In genomic region chr1:6924891-6925290, GRCh38 we compare ENCODE assay signal across 21 cellular contexts.
A peak's percentile ranks its signal among the peaks of the same experiment; 100 is the strongest.
DNase-seq lines count a peak whose midpoint lies in the region; ATAC-seq and TF ChIP-seq lines count a peak whose summit lies in the region.
"Had no signal": no experiment of that assay in that cellular context is flagged by ENCODE, and none has a peak within 500 bp of the region (broad histone marks: within the 10 kb centered on the region; RNA-seq: fewer than 3 reads in every experiment).

No MANE protein-coding gene starts in this region.

- no peak for ATAC-seq in activated naive CD8-positive, alpha-beta T cell treated with anti-CD3 and anti-CD28 coated beads, Interleukin-2, amount 10 ng/mL, durations not matched to agents 7 days and 5 days (ENCODE audit: low read depth)
- no peak for ATAC-seq in activated naive CD8-positive, alpha-beta T cell treated with anti-CD3 and anti-CD28 coated beads, Interleukin-2, amount 50 U/mL, for 24 hours
- ATAC-seq: GM23338, HCT116 had no signal

- peaks cover 1% of the 10 kb centered on the region for H3K9me3 Mint-ChIP-seq in activated naive CD8-positive, alpha-beta T cell treated with anti-CD3 and anti-CD28 coated beads, Interleukin-2, amount 10 ng/mL, durations not matched to agents 7 days and 5 days
- H3K9me3 Mint-ChIP-seq in activated naive CD8-positive, alpha-beta T cell treated with anti-CD3 and anti-CD28 coated beads, Interleukin-2, amount 50 U/mL, for 24 hours, result no peaks in the 10 kb centered on the region
- no peaks in the 10 kb centered on the region for H3K9me3 Mint-ChIP-seq in activated naive CD4-positive, alpha-beta T cell treated with anti-CD3 and anti-CD28 coated beads for 36 hours

- no peaks in the 10 kb centered on the region for H3K4me1 Mint-ChIP-seq in activated naive CD8-positive, alpha-beta T cell treated with anti-CD3 and anti-CD28 coated beads, Interleukin-2, amount 10 ng/mL, durations not matched to agents 7 days and 5 days
- no peaks in the 10 kb centered on the region for H3K4me1 Mint-ChIP-seq in activated naive CD8-positive, alpha-beta T cell treated with anti-CD3 and anti-CD28 coated beads, Interleukin-2, amount 50 U/mL, for 24 hours
- no peaks in the 10 kb centered on the region for H3K4me1 Mint-ChIP-seq in activated naive CD4-positive, alpha-beta T cell treated with anti-CD3 and anti-CD28 coated beads for 36 hours (ENCODE audit: low read depth)
- H3K4me1 Mint-ChIP-seq: CD8-positive, alpha-beta memory T cell had no signal

- intact Hi-C loops in dorsolateral prefrontal cortex (cut with DNase I), result loop anchor here in 1 of 2 donors (10.0 kb wide), 1 partner anchor 120 kb away; no protein-coding TSS in a partner anchor
- intact Hi-C loops in testis (cut with DNase I; ENCODE audit: low total_unique reads), result no loop called here
- intact Hi-C loops in activated naive CD4-positive, alpha-beta T cell treated with anti-CD3 and anti-CD28 coated beads for 36 hours (cut with micrococcal nuclease), result no loop called here

- H3K27ac ChIP-seq in angular gyrus (ENCODE audit: low read depth, low read length), result peak overlapping the region; percentile 22
- H3K27ac ChIP-seq in dorsolateral prefrontal cortex, result peak overlapping the region in 38 of 59 donors; percentile 3 to 79 (median 52)
- H3K27ac ChIP-seq in testis, result peak overlapping the region; percentile 47 to 75
- H3K27ac ChIP-seq: 22Rv1, C4-2B had no signal

- 52 to 61% methylated on average over 4 of the region's 4 CpGs for WGBS in testis, 2 donors

- CTCF ChIA-PET in activated naive CD4-positive, alpha-beta T cell treated with anti-CD3 and anti-CD28 coated beads for 36 hours (lab: Charles Lee), result no interaction called here

- no peaks in the 10 kb centered on the region for H3K36me3 Mint-ChIP-seq in activated naive CD8-positive, alpha-beta T cell treated with anti-CD3 and anti-CD28 coated beads, Interleukin-2, amount 10 ng/mL, durations not matched to agents 7 days and 5 days
- no peaks in the 10 kb centered on the region for H3K36me3 Mint-ChIP-seq in activated naive CD8-positive, alpha-beta T cell treated with anti-CD3 and anti-CD28 coated beads, Interleukin-2, amount 50 U/mL, for 24 hours (ENCODE audit: low read depth)
- no peaks in the 10 kb centered on the region for H3K36me3 Mint-ChIP-seq in activated naive CD4-positive, alpha-beta T cell treated with anti-CD3 and anti-CD28 coated beads for 36 hours (ENCODE audit: low read depth)

- TF ChIP-seq POLR2A in testis (IDR thresholded peaks at IDR 0.05), result no peak

- DNase-seq in activated naive CD8-positive, alpha-beta T cell treated with anti-CD3 and anti-CD28 coated beads, Interleukin-2, amount 10 ng/mL, durations not matched to agents 7 days and 5 days, result peak; percentile 16
- no peak for DNase-seq in activated naive CD8-positive, alpha-beta T cell treated with anti-CD3 and anti-CD28 coated beads, Interleukin-2, amount 50 U/mL, for 24 hours
- DNase-seq in dorsolateral prefrontal cortex (peak in 1 of 10 donors; percentile 32), testis (no peak), NCI-H1436 (lab: John Stamatoyannopoulos, UW) (no peak), AG20443 (ENCODE audit: low spot score) (no peak)
- DNase-seq in activated naive CD4-positive, alpha-beta T cell treated with anti-CD3 and anti-CD28 coated beads for 36 hours, result no peak
- DNase-seq: ACHN; Calu3; CD8-positive, alpha-beta memory T cell; NCI-H1105; NCI-H2081 treated with DMSO at 0.1 percent for 48 hours; NCI-H446; NCI-H526; OCI-M1; SHP77 had no signal

- POLR2A ChIA-PET in activated naive CD8-positive, alpha-beta T cell treated with anti-CD3 and anti-CD28 coated beads, Interleukin-2, amount 10 ng/mL, durations not matched to agents 7 days and 5 days (lab: Charles Lee), result no interaction called here

- peaks cover 8% of the 10 kb centered on the region for H3K27me3 Mint-ChIP-seq in activated naive CD8-positive, alpha-beta T cell treated with anti-CD3 and anti-CD28 coated beads, Interleukin-2, amount 10 ng/mL, durations not matched to agents 7 days and 5 days
- peaks cover 3% of the 10 kb centered on the region for H3K27me3 Mint-ChIP-seq in activated naive CD8-positive, alpha-beta T cell treated with anti-CD3 and anti-CD28 coated beads, Interleukin-2, amount 50 U/mL, for 24 hours
- peaks cover 6% of the 10 kb centered on the region for H3K27me3 Mint-ChIP-seq in activated naive CD4-positive, alpha-beta T cell treated with anti-CD3 and anti-CD28 coated beads for 36 hours (ENCODE audit: low read depth)

- H3K27ac Mint-ChIP-seq in activated naive CD8-positive, alpha-beta T cell treated with anti-CD3 and anti-CD28 coated beads, Interleukin-2, amount 10 ng/mL, durations not matched to agents 7 days and 5 days, result no peak overlapping the region
- H3K27ac Mint-ChIP-seq in activated naive CD8-positive, alpha-beta T cell treated with anti-CD3 and anti-CD28 coated beads, Interleukin-2, amount 50 U/mL, for 24 hours, result no peak overlapping the region
- no peak overlapping the region for H3K27ac Mint-ChIP-seq in activated naive CD4-positive, alpha-beta T cell treated with anti-CD3 and anti-CD28 coated beads for 36 hours
- H3K27ac Mint-ChIP-seq: CD8-positive, alpha-beta memory T cell; GM23338 had no signal

- no peaks in the 10 kb centered on the region for H3K9me3 ChIP-seq in testis

- H3K4me3 ChIP-seq in dorsolateral prefrontal cortex, result peak overlapping the region in 1 of 59 donors; percentile 4
- H3K4me3 ChIP-seq in testis, result no peak overlapping the region
- H3K4me3 ChIP-seq: GM23338 had no signal

- H3K27me3 ChIP-seq in dorsolateral prefrontal cortex, result no peaks in the 10 kb centered on the region
- no peaks in the 10 kb centered on the region for H3K27me3 ChIP-seq in testis

- peaks cover 35% of the 10 kb centered on the region for H3K4me1 ChIP-seq in testis

- no peaks in the 10 kb centered on the region for H3K36me3 ChIP-seq in testis (ENCODE audit: low read depth, missing control alignments)

- no peak overlapping the region for H3K4me3 Mint-ChIP-seq in activated naive CD8-positive, alpha-beta T cell treated with anti-CD3 and anti-CD28 coated beads, Interleukin-2, amount 10 ng/mL, durations not matched to agents 7 days and 5 days
- H3K4me3 Mint-ChIP-seq in activated naive CD8-positive, alpha-beta T cell treated with anti-CD3 and anti-CD28 coated beads, Interleukin-2, amount 50 U/mL, for 24 hours, result no peak overlapping the region
- no peak overlapping the region for H3K4me3 Mint-ChIP-seq in activated naive CD4-positive, alpha-beta T cell treated with anti-CD3 and anti-CD28 coated beads for 36 hours
- H3K4me3 Mint-ChIP-seq: CD8-positive, alpha-beta memory T cell; GM23338 had no signal

- TF ChIP-seq CTCF in dorsolateral prefrontal cortex (IDR thresholded peaks at IDR 0.05 in 54 of 56, conservative IDR thresholded peaks at IDR 0.05 in 2 of 56; ENCODE audit: low read depth in 1 of 56, partially characterized antibody in 56 of 56), result no peak
- no peak for TF ChIP-seq CTCF in testis (IDR thresholded peaks at IDR 0.05)
